Comparison of ENCODE assay signal across 8 cellular contexts in genomic region chr19:55166530-55167268, GRCh38. TPM values are rescaled to one million over a fixed set of nuclear protein-coding genes. Genes with fewer than 3 reads are reported as not detected.
DNase-seq lines count a peak whose midpoint lies in the region; ATAC-seq and TF ChIP-seq lines count a peak whose summit lies in the region.

Gene DNAAF3 (minus strand): TSS chr19:55166613. CDS start chr19:55166413, 200 bp downstream.

- H3K9me3 ChIP-seq in endocrine pancreas (ENCODE audit: control insufficient read depth, low read length) = no peaks in the 10 kb centered on the region

- no peaks in the 10 kb centered on the region for H3K36me3 ChIP-seq in endocrine pancreas (ENCODE audit: control insufficient read depth, insufficient read depth, low read length)

- H3K9ac ChIP-seq in endocrine pancreas (ENCODE audit: control insufficient read depth, insufficient read depth, low read length) = no peak within 1 kb of the TSS

- H3K9me3 Mint-ChIP-seq in activated CD4-positive, alpha-beta memory T cell treated with anti-CD3 and anti-CD28 coated beads, Interleukin-2, amount 10 ng/mL, durations not matched to agents 7 days and 5 days = no peaks in the 10 kb centered on the region

- H3K4me3 ChIP-seq in AG10803 (ENCODE audit: low read length) (peak within 1 kb of the TSS; percentile 68), endocrine pancreas (ENCODE audit: control insufficient read depth, insufficient read depth, low read length) (peak within 1 kb of the TSS; percentile 45)

- H3K4me1 Mint-ChIP-seq in activated CD4-positive, alpha-beta memory T cell treated with anti-CD3 and anti-CD28 coated beads, Interleukin-2, amount 10 ng/mL, durations not matched to agents 7 days and 5 days = peaks cover 11% of the 10 kb centered on the region

- peak within 1 kb of the TSS; percentile 60 for H3K4me3 Mint-ChIP-seq in activated CD4-positive, alpha-beta memory T cell treated with anti-CD3 and anti-CD28 coated beads, Interleukin-2, amount 10 ng/mL, durations not matched to agents 7 days and 5 days

- peaks cover 52% of the 10 kb centered on the region for H3K27me3 Mint-ChIP-seq in activated CD4-positive, alpha-beta memory T cell treated with anti-CD3 and anti-CD28 coated beads, Interleukin-2, amount 10 ng/mL, durations not matched to agents 7 days and 5 days

- DNase-seq in AG10803 (ENCODE audit: low read depth) (peak; percentile 96), HPDE6-E6E7 (ENCODE audit: extremely low spot score) (peak; percentile 100), NCI-H774 (lab: John Stamatoyannopoulos, UW) (peak; percentile 95), lung microvascular endothelial cell (ENCODE audit: low read depth in 2 of 2) (peak; percentile 98 to 99)
- peak; percentile 77 for DNase-seq in activated CD4-positive, alpha-beta memory T cell treated with anti-CD3 and anti-CD28 coated beads, Interleukin-2, amount 10 ng/mL, durations not matched to agents 7 days and 5 days
- peak; percentile 21 to 63 (median 48) for DNase-seq in stimulated activated CD4-positive, alpha-beta T cell treated with anti-CD3 and anti-CD28 coated beads, TNF-alpha, amount 100 ng/mL, for 4 hours (ENCODE audit: low read depth in 3 of 3)

- POLR2A ChIA-PET in activated CD4-positive, alpha-beta memory T cell treated with anti-CD3 and anti-CD28 coated beads, Interleukin-2, amount 10 ng/mL, durations not matched to agents 7 days and 5 days (lab: Charles Lee) = interaction anchor here (0.9 kb wide), 1 partner anchor 89 kb away, joined by 3 read pairs; no protein-coding TSS in a partner anchor

- CTCF ChIA-PET in activated CD4-positive, alpha-beta memory T cell treated with anti-CD3 and anti-CD28 coated beads, Interleukin-2, amount 10 ng/mL, durations not matched to agents 7 days and 5 days (lab: Charles Lee) = interaction anchor here (1.0 to 2.2 kb wide), 3 partner anchors 26 to 338 kb away, joined by 4 to 7 read pairs (median 4); no protein-coding TSS in a partner anchor

- no peaks in the 10 kb centered on the region for H3K4me1 ChIP-seq in endocrine pancreas (ENCODE audit: control insufficient read depth, insufficient read depth, low read length)

- H3K27ac Mint-ChIP-seq in activated CD4-positive, alpha-beta memory T cell treated with anti-CD3 and anti-CD28 coated beads, Interleukin-2, amount 10 ng/mL, durations not matched to agents 7 days and 5 days = peak within 1 kb of the TSS; percentile 31

- no peak for TF ChIP-seq CTCF in AG10803 (conservative IDR thresholded peaks at IDR 0.05; ENCODE audit: low read length)

- peaks cover 5% of the 10 kb centered on the region for H3K27me3 ChIP-seq in endocrine pancreas (ENCODE audit: control insufficient read depth, insufficient read depth, low read length)

- H3K36me3 Mint-ChIP-seq in activated CD4-positive, alpha-beta memory T cell treated with anti-CD3 and anti-CD28 coated beads, Interleukin-2, amount 10 ng/mL, durations not matched to agents 7 days and 5 days (ENCODE audit: low read depth) = no peaks in the 10 kb centered on the region

- peak; percentile 64 for ATAC-seq in GM19328 (IDR thresholded peaks at IDR 0.05; ENCODE audit: unreplicated experiment)

RNA-seq across cellular contexts. Expression of gene DNAAF3, which starts in this region (rescaled TPM):
- total RNA-seq in activated CD4-positive, alpha-beta memory T cell treated with anti-CD3 and anti-CD28 coated beads, Interleukin-2, amount 10 ng/mL, durations not matched to agents 7 days and 5 days = not detected
- total RNA-seq in lung microvascular endothelial cell = 0.22 and 0.40 TPM in 2 replicates

Comparison
In these comparisons a context has a peak if more than half of its experiments do, and no peak if none do; other contexts are left out.
1. Peak in every context shown above with its lines: DNase-seq, ATAC-seq and H3K4me3 ChIP-seq.
2. Peak in DNase-seq in activated CD4-positive, alpha-beta memory T cell treated with anti-CD3 and anti-CD28 coated beads, Interleukin-2, amount 10 ng/mL, durations not matched to agents 7 days and 5 days; RNA of the gene not detected or under 1 TPM.
3. Peak in DNase-seq in lung microvascular endothelial cell; RNA of the gene not detected or under 1 TPM.
4. DNase-seq: peak in every context shown above with its lines; median percentile 100 in HPDE6-E6E7; 98 in lung microvascular endothelial cell; 96 in AG10803; 95 in NCI-H774; 77 in activated CD4-positive, alpha-beta memory T cell treated with anti-CD3 and anti-CD28 coated beads, Interleukin-2, amount 10 ng/mL, durations not matched to agents 7 days and 5 days; 48 in stimulated activated CD4-positive, alpha-beta T cell treated with anti-CD3 and anti-CD28 coated beads, TNF-alpha, amount 100 ng/mL, for 4 hours.